In genomic region chr2:86301010-86301409, GRCh38 we compare ENCODE assay signal across 21 cellular contexts. TPM values are rescaled to one million over a fixed set of nuclear protein-coding genes. Genes with fewer than 3 reads are reported as not detected.
A peak's percentile ranks its signal among the peaks of the same experiment; 100 is the strongest.
DNase-seq lines count a peak whose midpoint lies in the region; TF ChIP-seq lines count a peak whose summit lies in the region.
"Had no signal": no experiment of that assay in that cellular context is flagged by ENCODE, and none has a peak within 500 bp of the region (broad histone marks: within the 10 kb centered on the region; RNA-seq: fewer than 3 reads in every experiment).

No MANE protein-coding gene starts in this region.

- H3K27me3 ChIP-seq in esophagus muscularis mucosa (no peaks in the 10 kb centered on the region), neural progenitor cell (peaks cover 5% of the 10 kb centered on the region), Karpas-422 (ENCODE audit: low read length) (0 out of 2 replicates have a peak, but pooled peaks cover 2% of the 10 kb centered on the region)
- H3K27me3 ChIP-seq: transverse colon had no signal

- H2AFZ ChIP-seq in neural progenitor cell (replicated peaks) (no peak overlapping the region), Karpas-422 (ENCODE audit: low read length) (no peak overlapping the region)

- no peak overlapping the region for H3K27ac Mint-ChIP-seq in neural progenitor cell
- H3K27ac Mint-ChIP-seq: IgD-negative memory B cell; naive thymus-derived CD4-positive, alpha-beta T cell; T-helper 1 cell treated with Interleukin-12 subunit alpha and Interleukin-12 subunit beta and Interleukin-4 antibody, amounts not matched to agents 30 μg/mL and 1 μg/mL, for 36 hours had no signal

- no peaks in the 10 kb centered on the region for H3K36me3 Mint-ChIP-seq in neural progenitor cell
- H3K36me3 Mint-ChIP-seq: IgD-negative memory B cell; naive thymus-derived CD4-positive, alpha-beta T cell had no signal

- DNase-seq in COLO829 (ENCODE audit: low spot score): peak; percentile 26
- DNase-seq in esophagus muscularis mucosa (ENCODE audit: extremely low spot score): no peak
- DNase-seq in neural progenitor cell (ENCODE audit: low spot score): peak; percentile 21
- DNase-seq in Karpas-422: no peak
- DNase-seq in activated naive CD4-positive, alpha-beta T cell treated with anti-CD3 and anti-CD28 coated beads, Interleukin-2, amount 50 U/mL, for 16 hours: no peak
- no peak for DNase-seq in activated CD4-positive, alpha-beta T cell treated with anti-CD3 and anti-CD28 coated beads, Interleukin-2, amount 50 U/mL, for 48 hours
- no peak for DNase-seq in putamen (ENCODE audit: low spot score)
- DNase-seq: activated gamma-delta T cell; Caco-2; lower lobe of right lung; naive thymus-derived CD4-positive, alpha-beta T cell; NCI-H146; NCI-H2171; stimulated activated CD4-positive, alpha-beta T cell treated with anti-CD3 and anti-CD28 coated beads, Interleukin-12 subunit alpha, Interleukin-12 subunit beta, amount 100 ng/mL, for 4 hours; stimulated activated CD4-positive, alpha-beta T cell treated with anti-CD3 and anti-CD28 coated beads, Interleukin-4, amount 100 ng/mL, for 4 hours; stimulated activated naive CD8-positive, alpha-beta T cell treated with anti-CD3 and anti-CD28 coated beads, Interleukin-15, Interleukin-2, amounts not matched to agents 100 U/mL and 50 U/mL, for 24 hours; transverse colon had no signal

- no peaks in the 10 kb centered on the region for H3K9me3 Mint-ChIP-seq in neural progenitor cell
- H3K9me3 Mint-ChIP-seq: IgD-negative memory B cell; naive thymus-derived CD4-positive, alpha-beta T cell; T-helper 1 cell treated with Interleukin-12 subunit alpha and Interleukin-12 subunit beta and Interleukin-4 antibody, amounts not matched to agents 30 μg/mL and 1 μg/mL, for 36 hours had no signal

- H4K20me1 ChIP-seq in neural progenitor cell (ENCODE audit: low read depth) (peaks cover 4% of the 10 kb centered on the region), Karpas-422 (ENCODE audit: insufficient read depth, low read depth, low read length) (no peaks in the 10 kb centered on the region)

- TF ChIP-seq EP300 in Ishikawa (IDR thresholded peaks at IDR 0.05; ENCODE audit: borderline replicate concordance) (no peak), esophagus muscularis mucosa (IDR thresholded peaks at IDR 0.05) (no peak)

- peaks cover 11% of the 10 kb centered on the region for H3K27me3 Mint-ChIP-seq in neural progenitor cell (ENCODE audit: insufficient read depth, low read depth)

- intact Hi-C loops in esophagus muscularis mucosa (cut with DNase I): no loop called here

- H3K4me3 Mint-ChIP-seq in neural progenitor cell: peak overlapping the region; percentile 25
- H3K4me3 Mint-ChIP-seq: IgD-negative memory B cell; naive thymus-derived CD4-positive, alpha-beta T cell; T-helper 1 cell treated with Interleukin-12 subunit alpha and Interleukin-12 subunit beta and Interleukin-4 antibody, amounts not matched to agents 30 μg/mL and 1 μg/mL, for 36 hours had no signal

- H3F3A ChIP-seq in neural progenitor cell (ENCODE audit: low read depth): no peaks in the 10 kb centered on the region

- WGBS in esophagus muscularis mucosa: 52% methylated on average over 6 of the region's 6 CpGs

- H3K9ac ChIP-seq in neural progenitor cell: no peak overlapping the region
- no peak overlapping the region for H3K9ac ChIP-seq in Karpas-422 (ENCODE audit: low read length)

- TF ChIP-seq CTCF in esophagus muscularis mucosa (IDR thresholded peaks at IDR 0.05): no peak
- no peak for TF ChIP-seq CTCF in neural progenitor cell (IDR thresholded peaks at IDR 0.05)

- H3K79me2 ChIP-seq in neural progenitor cell (ENCODE audit: low read depth): no peaks in the 10 kb centered on the region
- no peaks in the 10 kb centered on the region for H3K79me2 ChIP-seq in Karpas-422 (ENCODE audit: low read length)

- no peak for TF ChIP-seq POLR2A in esophagus muscularis mucosa (IDR thresholded peaks at IDR 0.05; ENCODE audit: low read depth)

- no peak for TF ChIP-seq RAD21 in Ishikawa (IDR thresholded peaks at IDR 0.05; ENCODE audit: low read depth)

- H3K4me1 Mint-ChIP-seq in neural progenitor cell: peaks cover 45% of the 10 kb centered on the region

- H3K4me2 ChIP-seq in neural progenitor cell: no peak overlapping the region
- no peak overlapping the region for H3K4me2 ChIP-seq in Karpas-422 (ENCODE audit: low read depth, low read length, poor library complexity, severe bottlenecking)
- H3K4me2 ChIP-seq: A549 had no signal

- no peaks in the 10 kb centered on the region for H3K9me3 ChIP-seq in esophagus muscularis mucosa
- H3K9me3 ChIP-seq in neural progenitor cell (ENCODE audit: low read depth): no peaks in the 10 kb centered on the region
- no peaks in the 10 kb centered on the region for H3K9me3 ChIP-seq in Karpas-422 (ENCODE audit: low read length)
- H3K9me3 ChIP-seq: A549, Caco-2, lower lobe of right lung, transverse colon had no signal

- no peaks in the 10 kb centered on the region for H3K9me2 ChIP-seq in Karpas-422 (replicated peaks; ENCODE audit: insufficient read depth, low read length)

- H3K4me1 ChIP-seq in esophagus muscularis mucosa (peaks cover 58 to 98% (median 91%) of the 10 kb centered on the region in 4 donors), neural progenitor cell (peaks cover 23% of the 10 kb centered on the region), Karpas-422 (ENCODE audit: low read length) (no peaks in the 10 kb centered on the region)
- H3K4me1 ChIP-seq: A549, Caco-2 had no signal

- H3K27ac ChIP-seq in esophagus muscularis mucosa (replicated peaks in 1 of 4) (peak overlapping the region; percentile 76 to 86 (median 82)), neural progenitor cell (no peak overlapping the region), Karpas-422 (ENCODE audit: low read length) (no peak overlapping the region)
- H3K27ac ChIP-seq: A549, lower lobe of right lung had no signal

- no peaks in the 10 kb centered on the region for H3K36me3 ChIP-seq in esophagus muscularis mucosa
- H3K36me3 ChIP-seq in neural progenitor cell: no peaks in the 10 kb centered on the region
- H3K36me3 ChIP-seq in Karpas-422 (ENCODE audit: insufficient read depth, low read length): no peaks in the 10 kb centered on the region
- H3K36me3 ChIP-seq: lower lobe of right lung, transverse colon had no signal

- H3K4me3 ChIP-seq in esophagus muscularis mucosa (no peak overlapping the region), neural progenitor cell (no peak overlapping the region), Karpas-422 (ENCODE audit: low read length) (no peak overlapping the region)
- H3K4me3 ChIP-seq: A549, lower lobe of right lung, transverse colon had no signal

TF ChIP-seq in Ishikawa, 13 proteins besides CTCF, POLR2A, EP300 and RAD21:
- TF ChIP-seq YY1 (IDR thresholded peaks at IDR 0.05; ENCODE audit: low read depth) (no peak), REST (IDR thresholded peaks at IDR 0.05; ENCODE audit: low read depth) (peak; percentile 60)

RNA-seq across cellular contexts. Expression of gene REEP1, which starts 36.4 kb away (rescaled TPM):
- total RNA-seq in esophagus muscularis mucosa (10 to 100 TPM; 46.1 to 95.1 (median 74.9) TPM), neural progenitor cell (ENCODE audit: low replicate concordance) (0.88 and 0.93 TPM in 2 replicates)
- total RNA-seq in Karpas-422 (2014; rRNA removed; shearing (Covaris generic); ENCODE audit: low replicate concordance): 0.22 TPM in 1 of 2 replicates, not detected in the other

Comparison
In these comparisons a context has a peak if more than half of its experiments do, and no peak if none do; other contexts are left out.
1. DNase-seq: peak in COLO829 (single experiment) and neural progenitor cell (single experiment); none in esophagus muscularis mucosa (single experiment), Karpas-422 (single experiment), activated naive CD4-positive, alpha-beta T cell treated with anti-CD3 and anti-CD28 coated beads, Interleukin-2, amount 50 U/mL, for 16 hours (single experiment), activated CD4-positive, alpha-beta T cell treated with anti-CD3 and anti-CD28 coated beads, Interleukin-2, amount 50 U/mL, for 48 hours (0 of 2) and putamen (single experiment).
2. H3K27ac ChIP-seq: peak in esophagus muscularis mucosa (4 of 4); none in neural progenitor cell (single experiment) and Karpas-422 (single experiment).
3. RNA of gene REEP1, which starts 36.4 kb away (total RNA-seq): 46.1 to 95.1 TPM in esophagus muscularis mucosa; 0.88 to 0.93 TPM in neural progenitor cell and 0.22 TPM in Karpas-422; every median in the first group is over 10 times any median in the second.